Comparison of ENCODE assay signal across 21 cellular contexts in genomic region chr4:57093816-57094481, GRCh38. TPM values are rescaled to one million over a fixed set of nuclear protein-coding genes. Genes with fewer than 3 reads are reported as not detected.
DNase-seq lines count a peak whose midpoint lies in the region; ATAC-seq and TF ChIP-seq lines count a peak whose summit lies in the region.
"Had no signal": no experiment of that assay in that cellular context is flagged by ENCODE, and none has a peak within 500 bp of the region (broad histone marks: within the 10 kb centered on the region; RNA-seq: fewer than 3 reads in every experiment).

No MANE protein-coding gene starts in this region.

- peak overlapping the region; percentile 95 for H3K27ac Mint-ChIP-seq in osteocyte (ENCODE audit: unreplicated experiment)
- H3K27ac Mint-ChIP-seq: activated naive CD8-positive, alpha-beta T cell treated with anti-CD3 and anti-CD28 coated beads, Interleukin-2, amount 10 ng/mL, durations not matched to agents 7 days and 5 days; activated T-cell treated with anti-CD3 and anti-CD28 coated beads, Interleukin-2, amount 50 U/mL, for 72 hours; naive thymus-derived CD8-positive, alpha-beta T cell; stimulated activated effector memory CD8-positive, alpha-beta T cell treated with anti-CD3 and anti-CD28 coated beads, Interleukin-12 subunit alpha, Interleukin-12 subunit beta, amount 100 ng/mL, for 72 hours had no signal

- H3K4me3 ChIP-seq in heart left ventricle (no peak overlapping the region), upper lobe of right lung (no peak overlapping the region)
- H3K4me3 ChIP-seq: cardiac muscle cell, lung had no signal

- 5 to 18% (median 13%) methylated on average over 2 of the region's 2 CpGs for WGBS in heart left ventricle, 4 donors

- TF ChIP-seq POLR2A in heart left ventricle (IDR thresholded peaks at IDR 0.05) = no peak

- no peaks in the 10 kb centered on the region for H3K27me3 ChIP-seq in heart left ventricle
- H3K27me3 ChIP-seq in upper lobe of right lung = no peaks in the 10 kb centered on the region
- H3K27me3 ChIP-seq: cardiac muscle cell had no signal

- no peaks in the 10 kb centered on the region for H3K27me3 Mint-ChIP-seq in osteocyte (ENCODE audit: unreplicated experiment)

- TF ChIP-seq CTCF in heart left ventricle (IDR thresholded peaks at IDR 0.05) (no peak), osteocyte (IDR thresholded peaks at IDR 0.05) (no peak), upper lobe of right lung (IDR thresholded peaks at IDR 0.05) (no peak)

- H3K27ac ChIP-seq in heart left ventricle = peak overlapping the region in 11 of 12 donors; percentile 11 to 96 (median 41)
- no peak overlapping the region for H3K27ac ChIP-seq in upper lobe of right lung
- H3K27ac ChIP-seq: cardiac muscle cell had no signal

- H3K9me3 ChIP-seq in heart left ventricle = no peaks in the 10 kb centered on the region
- no peaks in the 10 kb centered on the region for H3K9me3 ChIP-seq in upper lobe of right lung
- H3K9me3 ChIP-seq: Caco-2 had no signal

- in situ Hi-C loops in SK-MEL-5 (cut with HindIII; ENCODE audit: low pct_unique_long_range_greater_than_20kb, low sequenced_read_pairs) = no loop called here

- DNase-seq in SK-MEL-5 (ENCODE audit: low read depth, low spot score) (peak; percentile 64), heart left ventricle (peak in 3 of 5 donors; percentile 49 to 79 (median 79)), osteocyte (ENCODE audit: extremely low spot score, unreplicated experiment) (no peak), upper lobe of right lung (no peak), AML-193 (lab: John Stamatoyannopoulos, UW) (no peak), NCI-H526 treated with DMSO at 0.1 percent for 48 hours (lab: John Stamatoyannopoulos, UW) (no peak), kidney glomerular epithelial cell (lab: John Stamatoyannopoulos, UW) (no peak)
- DNase-seq: activated CD4-positive, CD25-positive, alpha-beta regulatory T cell; activated naive CD8-positive, alpha-beta T cell treated with anti-CD3 and anti-CD28 coated beads, Interleukin-2, amount 10 ng/mL, durations not matched to agents 7 days and 5 days; activated T-cell treated with anti-CD3 and anti-CD28 coated beads, Interleukin-2, amount 50 U/mL, for 72 hours; Caco-2; H7; naive thymus-derived CD8-positive, alpha-beta T cell; NCI-H1092 treated with DMSO at 0.1 percent for 48 hours; NCI-H2081 treated with DMSO at 0.1 percent for 48 hours; NCI-H524; posterior cingulate gyrus; SHP77 treated with DMSO at 0.1 percent for 48 hours had no signal

- peaks cover 96% of the 10 kb centered on the region for H3K4me1 Mint-ChIP-seq in osteocyte (ENCODE audit: unreplicated experiment)
- H3K4me1 Mint-ChIP-seq: activated naive CD8-positive, alpha-beta T cell treated with anti-CD3 and anti-CD28 coated beads, Interleukin-2, amount 10 ng/mL, durations not matched to agents 7 days and 5 days; stimulated activated effector memory CD8-positive, alpha-beta T cell treated with anti-CD3 and anti-CD28 coated beads, Interleukin-12 subunit alpha, Interleukin-12 subunit beta, amount 100 ng/mL, for 72 hours had no signal

- peak; percentile 89 to 94 (median 92) for ATAC-seq in heart left ventricle
- ATAC-seq in upper lobe of right lung = peak; percentile 46
- ATAC-seq: activated T-cell treated with anti-CD3 and anti-CD28 coated beads, Interleukin-2, amount 50 U/mL, for 72 hours; naive thymus-derived CD8-positive, alpha-beta T cell had no signal

- peaks cover 0 to 22% (median 5%) of the 10 kb centered on the region in 9 donors for H3K36me3 ChIP-seq in heart left ventricle
- no peaks in the 10 kb centered on the region for H3K36me3 ChIP-seq in upper lobe of right lung
- H3K36me3 ChIP-seq: cardiac muscle cell had no signal

- intact Hi-C loops in heart left ventricle (cut with DNase I) = no loop called here
- intact Hi-C loops in upper lobe of right lung (cut with DNase I) = no loop called here

- peaks cover 12 to 100% (median 81%) of the 10 kb centered on the region in 12 donors for H3K4me1 ChIP-seq in heart left ventricle
- H3K4me1 ChIP-seq in upper lobe of right lung = peaks cover 38% of the 10 kb centered on the region
- H3K4me1 ChIP-seq: Caco-2 had no signal

- H3K36me3 Mint-ChIP-seq in osteocyte (ENCODE audit: unreplicated experiment) = peaks cover 64% of the 10 kb centered on the region
- H3K36me3 Mint-ChIP-seq: activated naive CD8-positive, alpha-beta T cell treated with anti-CD3 and anti-CD28 coated beads, Interleukin-2, amount 10 ng/mL, durations not matched to agents 7 days and 5 days; naive thymus-derived CD8-positive, alpha-beta T cell; stimulated activated effector memory CD8-positive, alpha-beta T cell treated with anti-CD3 and anti-CD28 coated beads, Interleukin-12 subunit alpha, Interleukin-12 subunit beta, amount 100 ng/mL, for 72 hours had no signal

- no peaks in the 10 kb centered on the region for H3K9me3 Mint-ChIP-seq in osteocyte (ENCODE audit: unreplicated experiment)
- H3K9me3 Mint-ChIP-seq: activated naive CD8-positive, alpha-beta T cell treated with anti-CD3 and anti-CD28 coated beads, Interleukin-2, amount 10 ng/mL, durations not matched to agents 7 days and 5 days; activated T-cell treated with anti-CD3 and anti-CD28 coated beads, Interleukin-2, amount 50 U/mL, for 72 hours; naive thymus-derived CD8-positive, alpha-beta T cell; stimulated activated effector memory CD8-positive, alpha-beta T cell treated with anti-CD3 and anti-CD28 coated beads, Interleukin-12 subunit alpha, Interleukin-12 subunit beta, amount 100 ng/mL, for 72 hours had no signal

- no peak overlapping the region for H3K4me3 Mint-ChIP-seq in osteocyte (ENCODE audit: unreplicated experiment)
- H3K4me3 Mint-ChIP-seq: activated naive CD8-positive, alpha-beta T cell treated with anti-CD3 and anti-CD28 coated beads, Interleukin-2, amount 10 ng/mL, durations not matched to agents 7 days and 5 days; activated T-cell treated with anti-CD3 and anti-CD28 coated beads, Interleukin-2, amount 50 U/mL, for 72 hours; naive thymus-derived CD8-positive, alpha-beta T cell; stimulated activated effector memory CD8-positive, alpha-beta T cell treated with anti-CD3 and anti-CD28 coated beads, Interleukin-12 subunit alpha, Interleukin-12 subunit beta, amount 100 ng/mL, for 72 hours had no signal

RNA-seq across cellular contexts. Expression of gene IGFBP7, which starts 16.2 kb away (rescaled TPM):
- 210 and 214 TPM in 2 replicates for total RNA-seq in SK-MEL-5 (2014; rRNA removed; shearing (Covaris generic))
- polyA plus RNA-seq in SK-MEL-5 (2015; cell fraction: cytosol; rRNA removed) = 312 and 354 TPM in 2 replicates
- polyA plus RNA-seq in SK-MEL-5 (2015; cell fraction: nucleus; rRNA removed) = 79.2 and 85.7 TPM in 2 replicates
- total RNA-seq in heart left ventricle (1,000 to 10,000 TPM in 2 of 9 donors, 100 to 1,000 TPM in 7; 494 to 1,088 (median 585) TPM), osteocyte (3,484 and 3,576 TPM in 2 replicates), upper lobe of right lung (661 TPM)
- 100 to 1,000 TPM; 458 to 857 TPM for polyA plus RNA-seq in heart left ventricle
- total RNA-seq: activated T-cell treated with anti-CD3 and anti-CD28 coated beads, Interleukin-2, amount 50 U/mL, for 72 hours; naive thymus-derived CD8-positive, alpha-beta T cell had no signal
- polyA plus RNA-seq: naive thymus-derived CD8-positive, alpha-beta T cell had no signal

Comparison
In these comparisons a context has a peak if more than half of its experiments do, and no peak if none do; other contexts are left out.
1. DNase-seq: peak in SK-MEL-5 (single experiment) and heart left ventricle (3 of 5); none in osteocyte (single experiment), upper lobe of right lung (single experiment), AML-193 (0 of 2), NCI-H526 treated with DMSO at 0.1 percent for 48 hours (single experiment) and kidney glomerular epithelial cell (single experiment).